31 cellular contexts compared by ENCODE assay signal in the genomic region with DNA sequence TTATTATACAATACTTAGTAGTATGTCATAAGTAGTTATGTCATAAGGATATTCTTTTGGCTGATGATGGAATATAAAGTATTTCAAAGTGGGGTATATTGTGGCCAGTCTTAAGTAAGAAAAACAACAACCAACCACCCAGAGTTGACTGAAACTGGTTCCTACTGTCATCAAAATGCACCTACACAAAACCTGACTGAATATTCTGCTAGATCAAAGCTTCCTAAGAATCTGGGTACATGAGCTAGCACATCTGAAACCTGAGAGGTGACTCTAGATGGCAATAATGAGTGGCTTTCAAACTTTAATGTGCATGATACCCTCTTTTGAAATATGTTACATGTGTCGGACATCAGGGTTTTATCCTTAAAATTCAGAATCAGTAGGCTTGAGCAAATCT.
"Had no signal": no experiment of that assay in that cellular context is flagged by ENCODE, and none has a peak within 500 bp of the region (broad histone marks: within the 10 kb centered on the region; RNA-seq: fewer than 3 reads in every experiment).

No MANE protein-coding gene starts in this region.

- H3K4me3 Mint-ChIP-seq: dendritic cell treated with granulocyte-macrophage colony-stimulating factor and Interleukin-4, amounts not matched to agents 40 ng/mL and 50 ng/mL, for 4 days; mesothelial cell of epicardium; naive B cell; nephron progenitor cell; type B pancreatic cell had no signal

- H3K4me1 Mint-ChIP-seq: mesothelial cell of epicardium, naive B cell, nephron progenitor cell had no signal

- H3K27me3 ChIP-seq: colonic mucosa, esophagus muscularis mucosa, foreskin keratinocyte, gastroesophageal sphincter, heart left ventricle, hepatocyte, left lung, right atrium auricular region, testis, tibial artery had no signal

- H3K4me2 ChIP-seq: hepatocyte, smooth muscle cell had no signal

- H3K4me1 ChIP-seq: colonic mucosa, esophagus muscularis mucosa, foreskin keratinocyte, gastroesophageal sphincter, left lung, prostate gland, testis had no signal

- H3K4me3 ChIP-seq: colonic mucosa, esophagus muscularis mucosa, gastroesophageal sphincter, heart left ventricle, hepatocyte, left lung, mucosa of descending colon, prostate gland, right atrium auricular region, smooth muscle cell, testis, tibial artery had no signal

- H3K79me2 ChIP-seq: hepatocyte had no signal

- DNase-seq: effector memory CD4-positive, alpha-beta T cell; foreskin keratinocyte; heart left ventricle; left cardiac atrium; left lung; mesenchymal stem cell; naive B cell; nephron progenitor cell; nucleus accumbens; stimulated activated CD4-positive, alpha-beta T cell treated with anti-CD3 and anti-CD28 coated beads, Interleukin-12 subunit alpha, Interleukin-12 subunit beta, amount 100 ng/mL, for 4 hours; stimulated activated CD4-positive, alpha-beta T cell treated with anti-CD3 and anti-CD28 coated beads, Interleukin-1b, Interleukin-23, amount 100 ng/mL, for 48 hours; stimulated activated CD4-positive, alpha-beta T cell treated with anti-CD3 and anti-CD28 coated beads, Interleukin-4, amount 100 ng/mL, for 1 hour; stimulated activated CD8-positive, alpha-beta memory T cell treated with anti-CD3 and anti-CD28 coated beads, Interleukin-4, amount 100 ng/mL, for 48 hours; stimulated activated naive CD8-positive, alpha-beta T cell treated with anti-CD3 and anti-CD28 coated beads, Interleukin-15, Interleukin-2, amounts not matched to agents 100 U/mL and 50 U/mL, for 24 hours; substantia nigra; testis; tibial artery had no signal

- H3K9me3 Mint-ChIP-seq: dendritic cell treated with granulocyte-macrophage colony-stimulating factor and Interleukin-4, amounts not matched to agents 40 ng/mL and 50 ng/mL, for 4 days; naive B cell; nephron progenitor cell; type B pancreatic cell had no signal

- H3K36me3 Mint-ChIP-seq: mesothelial cell of epicardium had no signal

- H3K9me3 ChIP-seq: colonic mucosa, esophagus muscularis mucosa, gastroesophageal sphincter, heart left ventricle, left lung, mucosa of descending colon, prostate gland, right atrium auricular region, testis, tibial artery had no signal

- FAIRE-seq: endothelial cell of umbilical vein, islet of Langerhans had no signal

- H3K27me3 Mint-ChIP-seq: dendritic cell treated with granulocyte-macrophage colony-stimulating factor and Interleukin-4, amounts not matched to agents 40 ng/mL and 50 ng/mL, for 4 days; naive B cell; type B pancreatic cell had no signal

- H2AFZ ChIP-seq: hepatocyte had no signal

- H3K27ac ChIP-seq: colonic mucosa, esophagus muscularis mucosa, foreskin keratinocyte, gastroesophageal sphincter, heart left ventricle, hepatocyte, left lung, prostate gland, right atrium auricular region, testis, tibial artery had no signal

- ATAC-seq: foreskin keratinocyte; gastroesophageal sphincter; left cardiac atrium; left lung; sciatic nerve; stimulated activated naive CD8-positive, alpha-beta T cell treated with anti-CD3 and anti-CD28 coated beads, Interleukin-15, Interleukin-2, amounts not matched to agents 100 U/mL and 50 U/mL, for 24 hours had no signal

- H3K27ac Mint-ChIP-seq: dendritic cell treated with granulocyte-macrophage colony-stimulating factor and Interleukin-4, amounts not matched to agents 40 ng/mL and 50 ng/mL, for 4 days; mesothelial cell of epicardium; naive B cell; nephron progenitor cell; type B pancreatic cell had no signal

- H3K36me3 ChIP-seq: colonic mucosa, esophagus muscularis mucosa, gastroesophageal sphincter, heart left ventricle, left lung, prostate gland, right atrium auricular region, tibial artery had no signal
